Comparison of ENCODE assay signal across 8 cellular contexts in genomic region chr16:23836078-23836403, GRCh38. TPM values are rescaled to one million over a fixed set of nuclear protein-coding genes. Genes with fewer than 3 reads are reported as not detected.
A peak's percentile ranks its signal among the peaks of the same experiment; 100 is the strongest.
DNase-seq lines count a peak whose midpoint lies in the region; ATAC-seq, FAIRE-seq and TF ChIP-seq lines count a peak whose summit lies in the region.

No MANE protein-coding gene starts in this region.

- H3K27me3 ChIP-seq in HAP-1 (ENCODE audit: low read depth) = peaks cover 34% of the 10 kb centered on the region
- H3K27me3 ChIP-seq in naive thymus-derived CD4-positive, alpha-beta T cell (ENCODE audit: control insufficient read depth in 2 of 2, insufficient read depth in 2 of 2, low read length in 2 of 2) = no peaks in the 10 kb centered on the region

- intact Hi-C loops in naive thymus-derived CD4-positive, alpha-beta T cell (cut with micrococcal nuclease) = loop anchor here (1.0 to 5.0 kb wide), 3 partner anchors 27 to 179 kb away; no protein-coding TSS in a partner anchor

- H3K9me3 ChIP-seq in HAP-1 = no peaks in the 10 kb centered on the region
- H3K9me3 ChIP-seq in naive thymus-derived CD4-positive, alpha-beta T cell (ENCODE audit: control insufficient read depth in 2 of 3, low read length in 3 of 3) = no peaks in the 10 kb centered on the region

- CTCF ChIA-PET in naive thymus-derived CD4-positive, alpha-beta T cell (lab: Charles Lee) = interaction anchor here (0.7 to 3.4 kb wide), 4 partner anchors 24 to 174 kb away, joined by 3 to 18 read pairs (median 4); no protein-coding TSS in a partner anchor

- peaks cover 61% of the 10 kb centered on the region for H3K4me1 Mint-ChIP-seq in activated T-cell treated with anti-CD3 and anti-CD28 coated beads, Interleukin-2, amount 50 U/mL, for 72 hours (ENCODE audit: low read depth)
- peaks cover 53 to 70% (median 64%) of the 10 kb centered on the region in 7 donors for H3K4me1 Mint-ChIP-seq in naive thymus-derived CD4-positive, alpha-beta T cell

- no peak overlapping the region for H3K27ac Mint-ChIP-seq in activated T-cell treated with anti-CD3 and anti-CD28 coated beads, Interleukin-2, amount 50 U/mL, for 72 hours
- no peak overlapping the region for H3K27ac Mint-ChIP-seq in naive thymus-derived CD4-positive, alpha-beta T cell

- in situ Hi-C loops in HAP-1 (cut with MboI; ENCODE audit: low sequenced_read_pairs) = no loop called here

- H3K4me3 Mint-ChIP-seq in activated T-cell treated with anti-CD3 and anti-CD28 coated beads, Interleukin-2, amount 50 U/mL, for 72 hours = peak overlapping the region; percentile 87 to 99
- peak overlapping the region; percentile 58 to 99 (median 92) for H3K4me3 Mint-ChIP-seq in naive thymus-derived CD4-positive, alpha-beta T cell

- peaks cover 4 to 8% of the 10 kb centered on the region in 2 donors for H3K36me3 Mint-ChIP-seq in activated T-cell treated with anti-CD3 and anti-CD28 coated beads, Interleukin-2, amount 50 U/mL, for 72 hours (ENCODE audit: insufficient read depth in 2 of 2)
- peaks cover under 1 to 21% (median 7%) of the 10 kb centered on the region in 5 donors for H3K36me3 Mint-ChIP-seq in naive thymus-derived CD4-positive, alpha-beta T cell

- no peak for ATAC-seq in activated T-cell treated with anti-CD3 and anti-CD28 coated beads, Interleukin-2, amount 50 U/mL, for 72 hours (replicated peaks in 1 of 2)
- ATAC-seq in naive thymus-derived CD4-positive, alpha-beta T cell = peak; percentile 52

- H3K4me1 ChIP-seq in HAP-1 = no peaks in the 10 kb centered on the region
- H3K4me1 ChIP-seq in naive thymus-derived CD4-positive, alpha-beta T cell (ENCODE audit: control insufficient read depth in 2 of 2, insufficient read depth in 2 of 2, low read length in 2 of 2) = peaks cover 28 to 37% of the 10 kb centered on the region in 2 donors

- no peak for DNase-seq in GM12865 (ENCODE audit: low read depth)
- no peak for DNase-seq in HAP-1 (ENCODE audit: low spot score in 2 of 2)
- no peak for DNase-seq in activated T-cell treated with anti-CD3 and anti-CD28 coated beads, Interleukin-2, amount 50 U/mL, for 72 hours
- DNase-seq in naive thymus-derived CD4-positive, alpha-beta T cell = peak in 1 of 9 donors; percentile 19
- no peak for DNase-seq in urothelium cell line (ENCODE audit: low spot score)
- DNase-seq in cerebellar nuclear complex (lab: John Stamatoyannopoulos, UW) = no peak
- DNase-seq in NCI-H1436 treated with DMSO at 0.1 percent for 48 hours (lab: John Stamatoyannopoulos, UW) = no peak
- DNase-seq in activated effector memory CD4-positive, alpha-beta T cell treated with Interleukin-2 at 50 U/mL for 16 hours = no peak

- peak overlapping the region; percentile 65 for H3K27ac ChIP-seq in naive thymus-derived CD4-positive, alpha-beta T cell (ENCODE audit: low read depth, low read length)

- H3K4me3 ChIP-seq in GM12865 (ENCODE audit: low read depth, low read length) (peak overlapping the region; percentile 81), HAP-1 (peak overlapping the region; percentile 14)
- H3K4me3 ChIP-seq in naive thymus-derived CD4-positive, alpha-beta T cell (ENCODE audit: low read length) = peak overlapping the region; percentile 55

- H3K9me3 Mint-ChIP-seq in activated T-cell treated with anti-CD3 and anti-CD28 coated beads, Interleukin-2, amount 50 U/mL, for 72 hours = no peaks in the 10 kb centered on the region
- peaks cover 0 to 3% (median 0%) of the 10 kb centered on the region in 11 donors for H3K9me3 Mint-ChIP-seq in naive thymus-derived CD4-positive, alpha-beta T cell

- no peak for TF ChIP-seq CTCF in GM12865 (IDR thresholded peaks at IDR 0.05; ENCODE audit: insufficient read depth, low read depth, low read length, missing control alignments)

- H3K27me3 Mint-ChIP-seq in activated T-cell treated with anti-CD3 and anti-CD28 coated beads, Interleukin-2, amount 50 U/mL, for 72 hours (ENCODE audit: low read depth) = no peaks in the 10 kb centered on the region
- peaks cover 0 to under 1% (median 0%) of the 10 kb centered on the region in 5 donors for H3K27me3 Mint-ChIP-seq in naive thymus-derived CD4-positive, alpha-beta T cell

- H3K36me3 ChIP-seq in HAP-1 (replicated peaks) = no peaks in the 10 kb centered on the region
- no peaks in the 10 kb centered on the region for H3K36me3 ChIP-seq in naive thymus-derived CD4-positive, alpha-beta T cell (ENCODE audit: control insufficient read depth in 2 of 3, insufficient read depth in 3 of 3, low read length in 3 of 3)

- POLR2A ChIA-PET in naive thymus-derived CD4-positive, alpha-beta T cell (lab: Charles Lee) = interaction anchor here (1.0 kb wide), 2 partner anchors 9 to 111 kb away, joined by 3 to 4 read pairs; no protein-coding TSS in a partner anchor

- no peak for FAIRE-seq in urothelium cell line (lab: Jason Lieb, UNC)

RNA-seq across cellular contexts. Expression of gene PRKCB, which starts 0.3 kb away (rescaled TPM):
- 10 to 100 TPM; 72.1 to 77.0 TPM for total RNA-seq in activated T-cell treated with anti-CD3 and anti-CD28 coated beads, Interleukin-2, amount 50 U/mL, for 72 hours
- total RNA-seq in naive thymus-derived CD4-positive, alpha-beta T cell = 100 to 1,000 TPM in 1 of 5 experiments, 10 to 100 TPM in 4; 72.5 to 180 (median 73.1) TPM
- polyA plus RNA-seq in naive thymus-derived CD4-positive, alpha-beta T cell = 10 to 100 TPM; 32.4 to 56.2 TPM

Comparison
In these comparisons a context has a peak if more than half of its experiments do, and no peak if none do; other contexts are left out.
1. H3K4me3 ChIP-seq: peak in every context shown above with its lines; median percentile 81 in GM12865; 55 in naive thymus-derived CD4-positive, alpha-beta T cell; 14 in HAP-1.